25 cellular contexts compared by ENCODE assay signal in the genomic region with DNA sequence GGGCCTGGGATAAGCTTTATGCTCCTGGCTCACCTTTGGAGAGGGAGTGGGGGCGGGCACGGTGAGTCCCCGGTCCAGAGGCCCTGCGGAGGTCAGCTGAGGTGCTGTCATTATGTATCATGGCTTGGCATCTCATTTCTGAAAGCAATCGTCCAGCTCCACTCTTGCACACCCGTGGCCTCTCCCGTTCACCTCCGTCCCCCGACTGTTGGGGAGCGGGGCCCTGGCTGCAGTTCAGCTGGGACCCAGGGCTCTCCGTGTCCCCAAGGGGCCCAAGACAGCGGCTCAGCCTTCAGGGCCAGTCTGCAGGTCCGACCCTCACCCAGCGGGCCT. TPM values are rescaled to one million over a fixed set of nuclear protein-coding genes. Genes with fewer than 3 reads are reported as not detected.
A peak's percentile ranks its signal among the peaks of the same experiment; 100 is the strongest.
DNase-seq lines count a peak whose midpoint lies in the region; ATAC-seq and TF ChIP-seq lines count a peak whose summit lies in the region.
"Had no signal": no experiment of that assay in that cellular context is flagged by ENCODE, and none has a peak within 500 bp of the region (broad histone marks: within the 10 kb centered on the region; RNA-seq: fewer than 3 reads in every experiment).

No MANE protein-coding gene starts in this region.

- no peak for ATAC-seq in GM18511 (IDR thresholded peaks at IDR 0.05; ENCODE audit: unreplicated experiment)
- ATAC-seq in activated naive CD8-positive, alpha-beta T cell treated with anti-CD3 and anti-CD28 coated beads, Interleukin-2, amount 50 U/mL, for 24 hours = no peak
- ATAC-seq: activated CD4-positive, alpha-beta T cell treated with anti-CD3 and anti-CD28 coated beads for 36 hours; activated CD8-positive, alpha-beta T cell treated with anti-CD3 and anti-CD28 coated beads, Interleukin-2, amount 10 ng/mL, durations not matched to agents 7 days and 5 days; gastroesophageal sphincter; GM12878; HepG2 had no signal

- peak overlapping the region; percentile 72 for H3K4me3 Mint-ChIP-seq in progenitor cell of endocrine pancreas (ENCODE audit: low read depth)
- H3K4me3 Mint-ChIP-seq in activated naive CD8-positive, alpha-beta T cell treated with anti-CD3 and anti-CD28 coated beads, Interleukin-2, amount 50 U/mL, for 24 hours = no peak overlapping the region
- H3K4me3 Mint-ChIP-seq: activated CD4-positive, alpha-beta T cell treated with anti-CD3 and anti-CD28 coated beads for 36 hours; activated CD8-positive, alpha-beta T cell treated with anti-CD3 and anti-CD28 coated beads, Interleukin-2, amount 10 ng/mL, durations not matched to agents 7 days and 5 days; activated naive CD4-positive, alpha-beta T cell treated with anti-CD3 and anti-CD28 coated beads for 36 hours; CD4-positive, alpha-beta T cell; neural crest cell; T-helper 2 cell treated with Interferon-gamma antibody and Interleukin-4, amounts not matched to agents 5 μg/mL and 100 μg/mL, for 36 hours had no signal

- H3K4me1 Mint-ChIP-seq in progenitor cell of endocrine pancreas (ENCODE audit: low read depth) = peaks cover 30% of the 10 kb centered on the region
- no peaks in the 10 kb centered on the region for H3K4me1 Mint-ChIP-seq in activated naive CD8-positive, alpha-beta T cell treated with anti-CD3 and anti-CD28 coated beads, Interleukin-2, amount 50 U/mL, for 24 hours
- H3K4me1 Mint-ChIP-seq: activated CD4-positive, alpha-beta T cell treated with anti-CD3 and anti-CD28 coated beads for 36 hours had no signal

- DNase-seq in H7 = peak; percentile 51
- peak; percentile 50 for DNase-seq in ecto neural progenitor cell (ENCODE audit: low spot score)
- no peak for DNase-seq in progenitor cell of endocrine pancreas (ENCODE audit: low spot score, unreplicated experiment)
- no peak for DNase-seq in MG63
- no peak for DNase-seq in NCI-H2081 (lab: John Stamatoyannopoulos, UW)
- no peak for DNase-seq in activated naive CD8-positive, alpha-beta T cell treated with anti-CD3 and anti-CD28 coated beads, Interleukin-2, amount 50 U/mL, for 24 hours
- DNase-seq: activated CD4-positive, alpha-beta T cell treated with anti-CD3 and anti-CD28 coated beads for 36 hours; activated CD8-positive, alpha-beta T cell treated with anti-CD3 and anti-CD28 coated beads, Interleukin-2, amount 10 ng/mL, durations not matched to agents 7 days and 5 days; activated naive CD4-positive, alpha-beta T cell treated with anti-CD3 and anti-CD28 coated beads for 36 hours; CD4-positive, alpha-beta T cell; NCI-H1436 treated with DMSO at 0.1 percent for 48 hours; SIG-M5; stomach had no signal

- H3K9me3 ChIP-seq in iPS-20b (ENCODE audit: insufficient read depth, low read depth, low read length) = no peaks in the 10 kb centered on the region
- no peaks in the 10 kb centered on the region for H3K9me3 ChIP-seq in MG63
- H3K9me3 ChIP-seq: gastroesophageal sphincter, right lobe of liver, stomach had no signal

- H3K27ac ChIP-seq in iPS-20b (ENCODE audit: low read length) = no peak overlapping the region
- H3K27ac ChIP-seq: gastroesophageal sphincter, HL-60, stomach had no signal

- no peaks in the 10 kb centered on the region for H3K36me3 Mint-ChIP-seq in progenitor cell of endocrine pancreas (ENCODE audit: insufficient read depth)
- no peaks in the 10 kb centered on the region for H3K36me3 Mint-ChIP-seq in activated naive CD8-positive, alpha-beta T cell treated with anti-CD3 and anti-CD28 coated beads, Interleukin-2, amount 50 U/mL, for 24 hours (ENCODE audit: low read depth)

- peaks cover 50% of the 10 kb centered on the region for H3K27me3 ChIP-seq in H7 (ENCODE audit: control insufficient read depth, insufficient read depth, low read length)
- peaks cover 74% of the 10 kb centered on the region for H3K27me3 ChIP-seq in iPS-20b (ENCODE audit: insufficient read depth, low read length)
- no peaks in the 10 kb centered on the region for H3K27me3 ChIP-seq in MG63
- H3K27me3 ChIP-seq: right lobe of liver had no signal

- H3K9ac ChIP-seq in iPS-20b (ENCODE audit: low read depth, low read length) = no peak overlapping the region

- peaks cover 32% of the 10 kb centered on the region for H3K27me3 Mint-ChIP-seq in progenitor cell of endocrine pancreas
- peaks cover 56% of the 10 kb centered on the region for H3K27me3 Mint-ChIP-seq in activated naive CD8-positive, alpha-beta T cell treated with anti-CD3 and anti-CD28 coated beads, Interleukin-2, amount 50 U/mL, for 24 hours

- H3K9me3 Mint-ChIP-seq in progenitor cell of endocrine pancreas (ENCODE audit: low read depth) = no peaks in the 10 kb centered on the region
- H3K9me3 Mint-ChIP-seq in activated naive CD8-positive, alpha-beta T cell treated with anti-CD3 and anti-CD28 coated beads, Interleukin-2, amount 50 U/mL, for 24 hours = no peaks in the 10 kb centered on the region
- H3K9me3 Mint-ChIP-seq: activated naive CD4-positive, alpha-beta T cell treated with anti-CD3 and anti-CD28 coated beads for 36 hours; CD4-positive, alpha-beta T cell; neural crest cell; T-helper 2 cell treated with Interferon-gamma antibody and Interleukin-4, amounts not matched to agents 5 μg/mL and 100 μg/mL, for 36 hours had no signal

- peaks cover 45% of the 10 kb centered on the region for H3K4me1 ChIP-seq in iPS-20b (ENCODE audit: insufficient read depth, low read length)

- H3K4me3 ChIP-seq in H7 (ENCODE audit: insufficient read depth, low read depth, low read length) (peak overlapping the region; percentile 48), iPS-20b (ENCODE audit: low read length) (peak overlapping the region; percentile 66; the same call in 1 of the 2 replicates), MG63 (no peak overlapping the region)
- H3K4me3 ChIP-seq: GM12878 had no signal

- H3K36me3 ChIP-seq in H7 (replicated peaks; ENCODE audit: control insufficient read depth, insufficient read depth, low read length) (no peaks in the 10 kb centered on the region; the same call in 1 of the 2 replicates), iPS-20b (ENCODE audit: insufficient read depth, low read depth, low read length) (peaks cover 15% of the 10 kb centered on the region; the same call in 1 of the 2 replicates), MG63 (no peaks in the 10 kb centered on the region)
- H3K36me3 ChIP-seq: right lobe of liver had no signal

- TF ChIP-seq CTCF in progenitor cell of endocrine pancreas (IDR thresholded peaks at IDR 0.05; ENCODE audit: unreplicated experiment) = no peak

- no peak overlapping the region for H3K27ac Mint-ChIP-seq in progenitor cell of endocrine pancreas
- H3K27ac Mint-ChIP-seq in activated naive CD8-positive, alpha-beta T cell treated with anti-CD3 and anti-CD28 coated beads, Interleukin-2, amount 50 U/mL, for 24 hours = no peak overlapping the region
- H3K27ac Mint-ChIP-seq: activated CD4-positive, alpha-beta T cell treated with anti-CD3 and anti-CD28 coated beads for 36 hours; activated CD8-positive, alpha-beta T cell treated with anti-CD3 and anti-CD28 coated beads, Interleukin-2, amount 10 ng/mL, durations not matched to agents 7 days and 5 days; activated naive CD4-positive, alpha-beta T cell treated with anti-CD3 and anti-CD28 coated beads for 36 hours; brain; CD4-positive, alpha-beta T cell; T-helper 2 cell treated with Interferon-gamma antibody and Interleukin-4, amounts not matched to agents 5 μg/mL and 100 μg/mL, for 36 hours had no signal

RNA-seq across cellular contexts. Expression of a gene that starts 10.6 kb away (rescaled TPM):
- 20.4 and 22.9 TPM in 2 replicates for total RNA-seq in H7 (2014; rRNA removed; shearing (Covaris generic))
- 2.7 and 7.5 TPM in 2 replicates for total RNA-seq in progenitor cell of endocrine pancreas
- 9.3 and 13.5 TPM in 2 replicates for total RNA-seq in MG63 (2014; rRNA removed; shearing (Covaris generic); ENCODE audit: low replicate concordance)
- total RNA-seq: A673; activated CD4-positive, alpha-beta T cell treated with anti-CD3 and anti-CD28 coated beads for 36 hours; activated CD8-positive, alpha-beta T cell treated with anti-CD3 and anti-CD28 coated beads, Interleukin-2, amount 10 ng/mL, durations not matched to agents 7 days and 5 days; activated naive CD4-positive, alpha-beta T cell treated with anti-CD3 and anti-CD28 coated beads for 36 hours; CD4-positive, alpha-beta T cell; NCI-H460 had no signal

Comparison
In these comparisons a context has a peak if more than half of its experiments do, and no peak if none do; other contexts are left out.
1. DNase-seq: peak in H7 (single experiment) and ecto neural progenitor cell (single experiment); none in progenitor cell of endocrine pancreas (single experiment), MG63 (single experiment), NCI-H2081 (0 of 2) and activated naive CD8-positive, alpha-beta T cell treated with anti-CD3 and anti-CD28 coated beads, Interleukin-2, amount 50 U/mL, for 24 hours (single experiment).